7 cellular contexts compared by ENCODE assay signal in the genomic region with DNA sequence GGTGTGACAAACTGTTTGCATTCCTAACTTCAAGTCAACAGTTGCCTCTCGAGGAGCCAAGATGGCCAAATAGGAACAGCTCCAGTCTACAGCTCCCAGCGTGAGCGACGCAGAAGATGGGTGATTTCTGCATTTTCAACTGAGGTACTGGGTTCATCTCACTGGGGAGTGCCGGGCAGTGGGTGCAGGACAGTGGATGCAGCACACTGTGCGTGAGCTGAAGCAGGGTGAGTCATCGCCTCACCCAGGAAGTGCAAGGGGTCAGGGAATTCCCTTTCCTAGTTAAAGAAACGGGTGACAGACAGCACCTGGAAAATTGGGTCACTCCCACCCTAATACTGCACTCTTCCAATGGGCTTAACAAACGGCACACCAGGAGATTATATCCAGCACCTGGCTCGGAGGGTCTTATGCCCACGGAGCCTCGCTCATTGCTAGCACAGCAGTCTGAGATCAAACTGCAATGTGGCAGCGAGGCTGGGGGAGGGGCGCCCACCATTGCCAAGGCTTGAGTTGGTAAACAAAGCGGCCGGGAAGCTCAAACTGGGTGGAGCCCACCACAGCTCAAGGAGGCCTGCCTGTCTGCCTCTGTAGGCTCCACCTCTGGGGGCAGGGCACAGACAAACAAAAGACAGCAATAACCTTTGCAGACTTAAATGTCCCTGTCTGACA.
DNase-seq lines count a peak whose midpoint lies in the region; ATAC-seq and TF ChIP-seq lines count a peak whose summit lies in the region.
"Not testable (repeated sequence)": the region's sequence is repeated elsewhere in the genome, so short reads cannot be mapped to it uniquely, and the experiment has no call there.

No MANE protein-coding gene starts in this region.

- H3K36me3 ChIP-seq in MG63, result not testable (repeated sequence)

- POLR2A ChIA-PET in RWPE1 (lab: Yijun Ruan, JAX; ENCODE audit: low non-redundant PET), result not testable (repeated sequence)

- not testable (repeated sequence) for H3K9me3 Mint-ChIP-seq in activated T-helper 17 cell treated with anti-CD3 and anti-CD28 coated beads, Interleukin-2, amount 50 U/mL, for 72 hours; natural killer cell treated with Interleukin-12 subunit alpha and Interleukin-12 subunit beta and Interleukin-15 and Interleukin-18, amount 100 ng/mL, for 72 hours

- H3K4me1 Mint-ChIP-seq in activated T-helper 17 cell treated with anti-CD3 and anti-CD28 coated beads, Interleukin-2, amount 50 U/mL, for 72 hours, result peaks cover 12% of the 10 kb centered on the region
- H3K4me1 Mint-ChIP-seq in natural killer cell treated with Interleukin-12 subunit alpha and Interleukin-12 subunit beta and Interleukin-15 and Interleukin-18, amount 100 ng/mL, for 72 hours (ENCODE audit: low read depth in 2 of 2), result not testable (repeated sequence)

- DNase-seq in ACHN (peak; percentile 14), EH (ENCODE audit: low read depth) (peak; percentile 24), MG63 (peak; percentile 15), epithelial cell of esophagus (ENCODE audit: low read depth) (peak; percentile 35)
- not testable (repeated sequence) for DNase-seq in RWPE1 (ENCODE audit: low spot score); natural killer cell treated with Interleukin-12 subunit alpha and Interleukin-12 subunit beta and Interleukin-15 and Interleukin-18, amount 100 ng/mL, for 72 hours (ENCODE audit: low spot score)

- not testable (repeated sequence) for H3K4me3 ChIP-seq in MG63; epithelial cell of esophagus (ENCODE audit: low read length)

- CTCF ChIA-PET in RWPE1 (lab: Yijun Ruan, JAX), result not testable (repeated sequence)

- H3K36me3 Mint-ChIP-seq in activated T-helper 17 cell treated with anti-CD3 and anti-CD28 coated beads, Interleukin-2, amount 50 U/mL, for 72 hours (ENCODE audit: low read depth), result not testable (repeated sequence)
- H3K36me3 Mint-ChIP-seq in natural killer cell treated with Interleukin-12 subunit alpha and Interleukin-12 subunit beta and Interleukin-15 and Interleukin-18, amount 100 ng/mL, for 72 hours, result peaks cover 15% of the 10 kb centered on the region

- ATAC-seq in activated T-helper 17 cell treated with anti-CD3 and anti-CD28 coated beads, Interleukin-2, amount 50 U/mL, for 72 hours (replicated peaks), result peak; percentile 32
- ATAC-seq in natural killer cell treated with Interleukin-12 subunit alpha and Interleukin-12 subunit beta and Interleukin-15 and Interleukin-18, amount 100 ng/mL, for 72 hours, result not testable (repeated sequence)

- in situ Hi-C loops in ACHN (cut with HindIII; ENCODE audit: low pct_ligation_motif_present, low pct_unique_long_range_greater_than_20kb, low sequenced_read_pairs), result not testable (repeated sequence)

- H3K4me3 Mint-ChIP-seq in activated T-helper 17 cell treated with anti-CD3 and anti-CD28 coated beads, Interleukin-2, amount 50 U/mL, for 72 hours, result peak overlapping the region; percentile 64
- H3K4me3 Mint-ChIP-seq in natural killer cell treated with Interleukin-12 subunit alpha and Interleukin-12 subunit beta and Interleukin-15 and Interleukin-18, amount 100 ng/mL, for 72 hours, result peak overlapping the region; percentile 25

- H3K27me3 Mint-ChIP-seq in activated T-helper 17 cell treated with anti-CD3 and anti-CD28 coated beads, Interleukin-2, amount 50 U/mL, for 72 hours; natural killer cell treated with Interleukin-12 subunit alpha and Interleukin-12 subunit beta and Interleukin-15 and Interleukin-18, amount 100 ng/mL, for 72 hours: not testable (repeated sequence)

- 0 out of 2 replicates have a peak overlapping the region, but pooled peaks have one; percentile 6 for H3K27ac ChIP-seq in RWPE1

- not testable (repeated sequence) for H3K9me3 ChIP-seq in MG63

- peak overlapping the region; percentile 88 for H3K27ac Mint-ChIP-seq in activated T-helper 17 cell treated with anti-CD3 and anti-CD28 coated beads, Interleukin-2, amount 50 U/mL, for 72 hours
- H3K27ac Mint-ChIP-seq in natural killer cell treated with Interleukin-12 subunit alpha and Interleukin-12 subunit beta and Interleukin-15 and Interleukin-18, amount 100 ng/mL, for 72 hours, result not testable (repeated sequence)

- TF ChIP-seq CTCF in RWPE1 (conservative IDR thresholded peaks at IDR 0.05; ENCODE audit: low read depth); epithelial cell of esophagus (IDR thresholded peaks at IDR 0.05; ENCODE audit: insufficient read depth, low read depth, low read length, missing control alignments): not testable (repeated sequence)

- H3K27me3 ChIP-seq in MG63, result not testable (repeated sequence)
